ENCODE assay signal across 20 cellular contexts in genomic region chr2:207159002-207159401, GRCh38.
"Had no signal": no experiment of that assay in that cellular context is flagged by ENCODE, and none has a peak within 500 bp of the region (broad histone marks: within the 10 kb centered on the region; RNA-seq: fewer than 3 reads in every experiment).

No MANE protein-coding gene starts in this region.

- H3K9me3 Mint-ChIP-seq: activated CD8-positive, alpha-beta T cell treated with anti-CD3 and anti-CD28 coated beads for 36 hours; activated naive CD8-positive, alpha-beta T cell treated with anti-CD3 and anti-CD28 coated beads for 36 hours; natural killer cell; WTC11 had no signal

- H3K36me3 Mint-ChIP-seq: natural killer cell, WTC11 had no signal

- H3K4me3 ChIP-seq: heart left ventricle, mucosa of descending colon had no signal

- H3K9me3 ChIP-seq: heart left ventricle, mucosa of descending colon had no signal

- H3K27ac ChIP-seq: brain microvascular endothelial cell, foreskin keratinocyte had no signal

- ATAC-seq: activated CD8-positive, alpha-beta T cell treated with anti-CD3 and anti-CD28 coated beads for 36 hours; activated T-cell treated with anti-CD3 and anti-CD28 coated beads, Interleukin-2, amount 50 U/mL, for 72 hours; foreskin keratinocyte; heart left ventricle; mucosa of descending colon; natural killer cell; WTC11 had no signal

- H3K27me3 Mint-ChIP-seq: activated CD8-positive, alpha-beta T cell treated with anti-CD3 and anti-CD28 coated beads for 36 hours; activated naive CD8-positive, alpha-beta T cell treated with anti-CD3 and anti-CD28 coated beads for 36 hours had no signal

- H3K36me3 ChIP-seq: heart left ventricle had no signal

- DNase-seq: activated CD4-positive, alpha-beta T cell treated with anti-CD3 and anti-CD28 coated beads for 48 hours; activated CD8-positive, alpha-beta memory T cell treated with anti-CD3 and anti-CD28 coated beads, Interleukin-2, amount 50 U/mL, for 4 hours; activated CD8-positive, alpha-beta T cell treated with anti-CD3 and anti-CD28 coated beads for 36 hours; activated gamma-delta T cell; activated naive CD8-positive, alpha-beta T cell treated with anti-CD3 and anti-CD28 coated beads for 36 hours; activated T-cell treated with anti-CD3 and anti-CD28 coated beads, Interleukin-2, amount 50 U/mL, for 72 hours; amygdala; brain microvascular endothelial cell; cerebellar nuclear complex; effector memory CD4-positive, alpha-beta T cell; heart left ventricle; mucosa of descending colon; natural killer cell; occipital lobe; small intestine; stimulated activated CD4-positive, alpha-beta T cell treated with anti-CD3 and anti-CD28 coated beads, Interleukin-4, amount 100 ng/mL, for 24 hours; stimulated activated naive CD4-positive, alpha-beta T cell treated with Interleukin-2 at 50 U/mL for 16 hours; T-helper 2 cell had no signal

- H3K4me3 Mint-ChIP-seq: activated CD8-positive, alpha-beta T cell treated with anti-CD3 and anti-CD28 coated beads for 36 hours; activated naive CD8-positive, alpha-beta T cell treated with anti-CD3 and anti-CD28 coated beads for 36 hours; activated T-cell treated with anti-CD3 and anti-CD28 coated beads, Interleukin-2, amount 50 U/mL, for 72 hours; natural killer cell; WTC11 had no signal

- H3K27ac Mint-ChIP-seq: activated CD8-positive, alpha-beta T cell treated with anti-CD3 and anti-CD28 coated beads for 36 hours; activated naive CD8-positive, alpha-beta T cell treated with anti-CD3 and anti-CD28 coated beads for 36 hours; activated T-cell treated with anti-CD3 and anti-CD28 coated beads, Interleukin-2, amount 50 U/mL, for 72 hours; natural killer cell; WTC11 had no signal

- H3K27me3 ChIP-seq: brain microvascular endothelial cell, foreskin keratinocyte, heart left ventricle had no signal
